In the genomic region with DNA sequence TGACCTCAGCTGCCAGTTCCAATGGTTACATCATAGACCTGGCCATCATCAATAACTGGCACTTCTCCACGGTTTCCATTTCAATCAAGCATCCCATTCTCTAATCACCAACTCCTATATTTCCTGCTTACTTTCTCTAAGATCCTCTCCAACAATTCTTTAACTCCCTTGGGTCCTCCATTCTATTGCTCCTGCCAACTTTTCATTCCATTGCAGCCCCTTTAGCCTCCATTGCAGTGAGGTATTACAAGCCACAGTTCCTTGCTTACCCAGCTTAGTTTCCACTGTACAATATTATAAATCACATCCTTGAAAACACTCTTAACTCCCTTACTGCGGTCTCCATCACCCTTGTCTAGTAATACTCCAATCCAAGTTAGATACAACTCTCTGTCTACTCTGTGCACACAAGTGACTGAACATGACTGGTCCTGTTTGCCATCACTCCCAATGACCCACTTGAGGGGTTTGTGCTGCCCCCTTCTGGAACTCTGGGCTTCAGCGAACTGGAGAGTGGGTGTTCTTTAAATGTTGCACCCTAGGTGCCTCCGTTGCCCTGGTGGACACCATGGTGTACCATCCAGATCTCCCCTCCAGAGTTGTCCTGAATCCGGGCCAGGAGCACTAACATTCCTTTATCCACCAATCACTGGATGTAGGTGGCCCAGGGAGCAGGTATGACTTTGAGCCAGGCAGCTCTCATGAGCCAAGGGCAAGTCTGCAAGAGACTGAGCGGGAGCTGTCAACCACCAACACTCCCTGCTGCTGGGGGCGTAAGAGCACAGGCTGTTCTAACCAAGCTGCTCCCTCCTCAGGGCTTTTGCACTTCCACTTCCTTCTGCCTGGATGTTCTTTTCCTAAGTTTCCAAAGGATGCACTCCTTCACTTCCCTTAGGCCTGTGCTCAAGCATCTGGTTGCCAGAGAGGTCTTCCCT, we compare ENCODE assay signal across 8 cellular contexts. TPM values are rescaled to one million over a fixed set of nuclear protein-coding genes. Genes with fewer than 3 reads are reported as not detected.
DNase-seq lines count a peak whose midpoint lies in the region; ATAC-seq, FAIRE-seq and TF ChIP-seq lines count a peak whose summit lies in the region.

No MANE protein-coding gene starts in this region.

- no peaks in the 10 kb centered on the region for H3K36me3 ChIP-seq in CD8-positive, alpha-beta memory T cell (ENCODE audit: insufficient read depth, low read length)
- H3K36me3 ChIP-seq in kidney (ENCODE audit: control insufficient read depth in 1 of 2, insufficient read depth in 2 of 2, low read length in 2 of 2): no peaks in the 10 kb centered on the region

- CTCF ChIA-PET in CD8-positive, alpha-beta memory T cell (lab: Charles Lee): interaction anchor here (0.6 to 3.8 kb wide), 13 partner anchors 11 to 197 kb away, joined by 3 to 50 read pairs (median 4); a partner anchor contains a TSS

- H3K27me3 ChIP-seq in CD8-positive, alpha-beta memory T cell (ENCODE audit: insufficient read depth, low read length, poor library complexity, severe bottlenecking): no peaks in the 10 kb centered on the region

- ATAC-seq in HG03196 (IDR thresholded peaks at IDR 0.05; ENCODE audit: unreplicated experiment) (no peak), sciatic nerve (no peak)

- peaks cover 26% of the 10 kb centered on the region for H3K4me1 ChIP-seq in CD8-positive, alpha-beta memory T cell (ENCODE audit: insufficient read depth, low read length)
- H3K4me1 ChIP-seq in kidney (ENCODE audit: control insufficient read depth in 1 of 2, insufficient read depth in 1 of 2, low read depth in 1 of 2, low read length in 2 of 2): no peaks in the 10 kb centered on the region

- H3K9ac ChIP-seq in kidney (ENCODE audit: low read length in 2 of 2): no peak overlapping the region

- H3K27ac ChIP-seq in CD8-positive, alpha-beta memory T cell (ENCODE audit: low read depth, low read length): no peak overlapping the region
- H3K27ac ChIP-seq in kidney (ENCODE audit: low read depth in 2 of 2, low read length in 2 of 2): no peak overlapping the region

- no peak for FAIRE-seq in kidney (lab: Jason Lieb, UNC)

- H3K9me3 Mint-ChIP-seq in CD8-positive, alpha-beta memory T cell: no peaks in the 10 kb centered on the region

- intact Hi-C loops in kidney (cut with DNase I): no loop called here
- intact Hi-C loops in sciatic nerve (cut with DNase I): no loop called here

- H3K36me3 Mint-ChIP-seq in CD8-positive, alpha-beta memory T cell: no peaks in the 10 kb centered on the region

- H3K27ac Mint-ChIP-seq in CD8-positive, alpha-beta memory T cell: peak overlapping the region in 5 of 8 donors; percentile 12 to 62 (median 60)

- POLR2A ChIA-PET in CD8-positive, alpha-beta memory T cell (lab: Charles Lee): interaction anchor here (1.0 to 9.5 kb wide), 2 partner anchors 15 to 66 kb away, joined by 3 to 65 read pairs; a partner anchor contains a TSS

- H3K4me3 Mint-ChIP-seq in CD8-positive, alpha-beta memory T cell: peak overlapping the region in 1 of 7 donors; percentile 1

- H3K4me3 ChIP-seq in CD8-positive, alpha-beta memory T cell (ENCODE audit: low read length): no peak overlapping the region
- no peak overlapping the region for H3K4me3 ChIP-seq in kidney (ENCODE audit: low read length in 2 of 2)

- H3K4me1 Mint-ChIP-seq in CD8-positive, alpha-beta memory T cell: peaks cover 25 to 33% (median 32%) of the 10 kb centered on the region in 3 donors

- no peaks in the 10 kb centered on the region for H3K9me3 ChIP-seq in CD8-positive, alpha-beta memory T cell (ENCODE audit: low read length)
- H3K9me3 ChIP-seq in kidney (ENCODE audit: control insufficient read depth in 1 of 2, low read length in 2 of 2): no peaks in the 10 kb centered on the region

- peak; percentile 3 for TF ChIP-seq CTCF in kidney (IDR thresholded peaks at IDR 0.05; ENCODE audit: borderline replicate concordance, extremely low read depth, insufficient read depth)

- H3K27me3 Mint-ChIP-seq in CD8-positive, alpha-beta memory T cell: peaks cover 0 to 3% of the 10 kb centered on the region in 2 donors

- DNase-seq in CD8-positive, alpha-beta memory T cell: peak; percentile 46 to 81 (median 55)
- DNase-seq in HuH-7 (ENCODE audit: low spot score): peak; percentile 7
- peak in 2 of 3 experiments; percentile 27 to 28 for DNase-seq in activated CD8-positive, alpha-beta memory T cell treated with anti-CD3 and anti-CD28 coated beads for 48 hours (ENCODE audit: low read depth in 2 of 3, low spot score in 2 of 3)
- DNase-seq in kidney: no peak
- no peak for DNase-seq in DMS153 (lab: John Stamatoyannopoulos, UW)
- DNase-seq in dedifferentiated amniotic fluid mesenchymal stem cell (ENCODE audit: extremely low spot score): no peak
- no peak for DNase-seq in sciatic nerve (ENCODE audit: low spot score)

RNA-seq across cellular contexts. Expression of a gene that starts 3.7 kb away (rescaled TPM):
- total RNA-seq in CD8-positive, alpha-beta memory T cell: under 1 TPM in 1 of 2 experiments, not detected in 1; 0.09 TPM
- polyA plus RNA-seq in CD8-positive, alpha-beta memory T cell: not detected
- not detected for total RNA-seq in kidney
- not detected for polyA plus RNA-seq in kidney (ENCODE audit: insufficient read depth, low read depth, low replicate concordance)
- total RNA-seq in sciatic nerve: not detected

RNA-seq across cellular contexts. Expression of a gene that starts 16.9 kb away (rescaled TPM):
- total RNA-seq in CD8-positive, alpha-beta memory T cell: 10 to 100 TPM; 74.8 to 78.1 TPM
- 32.3 TPM for polyA plus RNA-seq in CD8-positive, alpha-beta memory T cell
- total RNA-seq in kidney (37.6 TPM), sciatic nerve (40.8 TPM)
- 15.9 TPM for polyA plus RNA-seq in kidney (ENCODE audit: insufficient read depth, low read depth, low replicate concordance)

RNA-seq across cellular contexts. Expression of a gene that starts 37.5 kb away (rescaled TPM):
- total RNA-seq in CD8-positive, alpha-beta memory T cell: 10 to 100 TPM; 43.2 to 43.3 TPM
- polyA plus RNA-seq in CD8-positive, alpha-beta memory T cell: 54.8 TPM
- total RNA-seq in kidney: 61.4 TPM
- 26.0 TPM for polyA plus RNA-seq in kidney (ENCODE audit: insufficient read depth, low read depth, low replicate concordance)
- 78.0 TPM for total RNA-seq in sciatic nerve

RNA-seq across cellular contexts. Expression of a gene that starts 48.1 kb away (rescaled TPM):
- 10 to 100 TPM; 29.6 to 31.3 TPM for total RNA-seq in CD8-positive, alpha-beta memory T cell
- 55.2 TPM for polyA plus RNA-seq in CD8-positive, alpha-beta memory T cell
- total RNA-seq in kidney (5.2 TPM), sciatic nerve (3.9 TPM)
- 3.1 TPM for polyA plus RNA-seq in kidney (ENCODE audit: insufficient read depth, low read depth, low replicate concordance)

Comparison
In these comparisons a context has a peak if more than half of its experiments do, and no peak if none do; other contexts are left out.
1. DNase-seq: peak in CD8-positive, alpha-beta memory T cell (5 of 5), HuH-7 (single experiment) and activated CD8-positive, alpha-beta memory T cell treated with anti-CD3 and anti-CD28 coated beads for 48 hours (2 of 3); none in kidney (single experiment), DMS153 (single experiment), dedifferentiated amniotic fluid mesenchymal stem cell (single experiment) and sciatic nerve (single experiment).